Comparison of ENCODE assay signal across 8 cellular contexts in the genomic region with DNA sequence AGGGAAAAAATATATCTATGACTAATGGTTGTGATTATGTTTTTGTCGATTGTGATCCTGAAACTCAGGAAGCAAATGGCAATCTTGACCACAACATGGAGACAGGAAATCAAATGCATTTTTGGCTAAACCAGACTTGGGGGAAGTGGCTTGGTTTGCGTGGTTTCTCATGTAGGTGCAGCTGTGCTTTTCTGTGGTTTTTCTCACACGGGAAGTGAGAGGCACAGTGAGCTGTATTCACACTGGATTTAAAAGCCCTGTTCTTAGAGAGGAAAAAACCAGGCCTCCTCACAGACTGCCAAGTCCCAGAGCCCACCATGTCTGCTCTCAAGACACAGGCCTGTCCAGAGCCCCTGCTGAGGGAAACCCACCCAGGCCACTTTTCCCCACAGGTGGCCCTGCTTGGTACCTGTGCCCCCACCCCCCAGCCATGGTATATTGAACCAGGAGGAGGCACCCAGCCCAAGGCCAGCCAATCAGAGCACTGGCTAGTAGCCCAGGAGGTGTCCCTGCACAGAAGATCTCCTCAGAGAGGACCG. TPM values are rescaled to one million over a fixed set of nuclear protein-coding genes. Genes with fewer than 3 reads are reported as not detected.
DNase-seq lines count a peak whose midpoint lies in the region; ATAC-seq and TF ChIP-seq lines count a peak whose summit lies in the region.

No MANE protein-coding gene starts in this region.

- no peaks in the 10 kb centered on the region; the same call in 1 of the 3 replicates for H3K9me3 Mint-ChIP-seq in GM23338

- no peak overlapping the region for H2AFZ ChIP-seq in GM23338

- peaks cover 28% of the 10 kb centered on the region for H3K36me3 Mint-ChIP-seq in GM23338 (ENCODE audit: low read depth)

- H3K27me3 ChIP-seq in GM23338 (ENCODE audit: insufficient read depth) = no peaks in the 10 kb centered on the region

- H3K4me3 Mint-ChIP-seq in GM23338 = no peak overlapping the region

- H3K4me1 ChIP-seq in GM23338 (ENCODE audit: insufficient read depth) = peaks cover 9% of the 10 kb centered on the region; the same call in 1 of the 2 replicates

- H3K79me2 ChIP-seq in GM23338 (replicated peaks; ENCODE audit: insufficient read depth) = no peaks in the 10 kb centered on the region

- ATAC-seq in GM18498 (IDR thresholded peaks at IDR 0.05; ENCODE audit: unreplicated experiment) (peak; percentile 94), HG02623 (IDR thresholded peaks at IDR 0.05; ENCODE audit: unreplicated experiment) (peak; percentile 87), GM23338 (no peak)

- H3F3A ChIP-seq in GM23338 (replicated peaks; ENCODE audit: low read depth) = 0 out of 2 replicates have a peak, but pooled peaks cover 2% of the 10 kb centered on the region

- H3K4me1 Mint-ChIP-seq in GM23338 = peaks cover 18% of the 10 kb centered on the region

- peaks cover 2% of the 10 kb centered on the region for H3K27me3 Mint-ChIP-seq in GM23338 (ENCODE audit: insufficient read depth, low read depth, poor library complexity)

- peaks cover 4% of the 10 kb centered on the region; the same call in 1 of the 2 replicates for H3K36me3 ChIP-seq in GM23338 (ENCODE audit: insufficient read depth)

- DNase-seq in NOMO-1 treated with DMSO at 0.1 percent for 48 hours (lab: John Stamatoyannopoulos, UW; ENCODE audit: unreplicated experiment) (peak; percentile 88), germinal center (ENCODE audit: low spot score) (peak; percentile 51), NCI-H146 treated with DMSO at 0.1 percent for 48 hours (lab: John Stamatoyannopoulos, UW; ENCODE audit: unreplicated experiment) (no peak), GM23338 (ENCODE audit: low spot score) (no peak)
- DNase-seq in activated T-cell treated with anti-CD3 and anti-CD28 coated beads, Interleukin-2, amount 50 U/mL, for 48 hours = peak; percentile 62 to 63
- peak; percentile 37 for DNase-seq in stimulated activated CD8-positive, alpha-beta memory T cell treated with anti-CD3 and anti-CD28 coated beads, Interleukin-12 subunit alpha, Interleukin-12 subunit beta, amount 100 ng/mL, for 1 hour (ENCODE audit: low read depth)

- H3K9me2 ChIP-seq in GM23338 (ENCODE audit: insufficient read depth) = peaks cover 17% of the 10 kb centered on the region; the same call in 1 of the 2 replicates

- no peak for TF ChIP-seq CTCF in GM23338 (conservative IDR thresholded peaks at IDR 0.05; ENCODE audit: low read depth in 2 of 2)

- no peak overlapping the region for H3K27ac ChIP-seq in GM23338 (ENCODE audit: low read depth)

- H3K4me3 ChIP-seq in GM23338 = no peak overlapping the region

- H3K4me2 ChIP-seq in GM23338 = no peak overlapping the region

- no peak overlapping the region for H3K27ac Mint-ChIP-seq in GM23338

- 0 out of 2 replicates have a peak, but pooled peaks cover 3% of the 10 kb centered on the region for H4K20me1 ChIP-seq in GM23338 (replicated peaks; ENCODE audit: insufficient read depth)

TF ChIP-seq in GM23338, 12 proteins besides CTCF, POLR2A, EP300 and RAD21:
- TF ChIP-seq STAT1 (IDR thresholded peaks at IDR 0.05; ENCODE audit: unreplicated experiment) = no peak
- no peak for TF ChIP-seq ZNF114 (CRISPR knock-in tag; IDR thresholded peaks at IDR 0.05)

RNA-seq across cellular contexts. Expression of a gene that starts 46.2 kb away (rescaled TPM):
- total RNA-seq in GM23338 (2014; rRNA removed; shearing (Covaris generic)) = 15.0 and 17.8 TPM in 2 replicates
- polyA plus RNA-seq in GM23338 (2016; fragmentation: Nextera tagmentation; extraction: Ambion mirVana) = 19.0 and 20.0 TPM in 2 replicates

RNA-seq across cellular contexts. Expression of a gene that starts 46.3 kb away (rescaled TPM):
- total RNA-seq in GM23338 (2014; rRNA removed; shearing (Covaris generic)) = 25.9 and 33.5 TPM in 2 replicates
- polyA plus RNA-seq in GM23338 (2016; fragmentation: Nextera tagmentation; extraction: Ambion mirVana) = 19.4 and 19.6 TPM in 2 replicates

Comparison
In these comparisons a context has a peak if more than half of its experiments do, and no peak if none do; other contexts are left out.
1. DNase-seq: peak in NOMO-1 treated with DMSO at 0.1 percent for 48 hours (single experiment), activated T-cell treated with anti-CD3 and anti-CD28 coated beads, Interleukin-2, amount 50 U/mL, for 48 hours (2 of 2), germinal center (single experiment) and stimulated activated CD8-positive, alpha-beta memory T cell treated with anti-CD3 and anti-CD28 coated beads, Interleukin-12 subunit alpha, Interleukin-12 subunit beta, amount 100 ng/mL, for 1 hour (single experiment); none in NCI-H146 treated with DMSO at 0.1 percent for 48 hours (single experiment) and GM23338 (single experiment).